23 cellular contexts compared by ENCODE assay signal in genomic region chr19:28021316-28022185, GRCh38.
"Had no signal": no experiment of that assay in that cellular context is flagged by ENCODE, and none has a peak within 500 bp of the region (broad histone marks: within the 10 kb centered on the region; RNA-seq: fewer than 3 reads in every experiment).

No MANE protein-coding gene starts in this region.

- H3K9me3 Mint-ChIP-seq: T-helper 2 cell treated with Interferon-gamma antibody and Interleukin-4, amounts not matched to agents 5 μg/mL and 100 μg/mL, for 36 hours; WTC11 had no signal

- H3K36me3 ChIP-seq: brain microvascular endothelial cell, lower lobe of right lung, thyroid gland, uterus had no signal

- DNase-seq: activated CD4-positive, alpha-beta memory T cell treated with anti-CD3 and anti-CD28 coated beads for 36 hours; activated CD4-positive, alpha-beta T cell treated with anti-CD3 and anti-CD28 coated beads for 36 hours; activated CD8-positive, alpha-beta memory T cell treated with anti-CD3 and anti-CD28 coated beads, Interleukin-2, amount 10 ng/mL, durations not matched to agents 7 days and 5 days; activated naive CD4-positive, alpha-beta T cell treated with Interleukin-2 at 50 U/mL for 16 hours; activated T-cell treated with anti-CD3 and anti-CD28 coated beads, Interleukin-2, amount 50 U/mL, for 1 hour; brain microvascular endothelial cell; central memory CD4-positive, alpha-beta T cell; foreskin melanocyte; glutamatergic neuron; lower lobe of right lung; natural killer cell; posterior cingulate gyrus; stimulated activated CD4-positive, alpha-beta T cell treated with anti-CD3 and anti-CD28 coated beads, Interleukin-12 subunit alpha, Interleukin-12 subunit beta, amount 100 ng/mL, for 4 hours; stimulated activated CD4-positive, alpha-beta T cell treated with anti-CD3 and anti-CD28 coated beads, Interleukin-1b, Interleukin-23, amount 100 ng/mL, for 48 hours; stimulated activated naive CD4-positive, alpha-beta T cell treated with Interleukin-2 at 50 U/mL for 16 hours; thyroid gland; uterus had no signal

- H3K27ac ChIP-seq: brain microvascular endothelial cell, coronary artery, lower lobe of right lung, thyroid gland, uterus had no signal

- H3K4me3 Mint-ChIP-seq: activated CD4-positive, alpha-beta memory T cell treated with anti-CD3 and anti-CD28 coated beads for 36 hours; activated CD4-positive, alpha-beta T cell treated with anti-CD3 and anti-CD28 coated beads for 36 hours; activated CD8-positive, alpha-beta memory T cell treated with anti-CD3 and anti-CD28 coated beads, Interleukin-2, amount 10 ng/mL, durations not matched to agents 7 days and 5 days; natural killer cell; T-helper 2 cell treated with Interferon-gamma antibody and Interleukin-4, amounts not matched to agents 5 μg/mL and 100 μg/mL, for 36 hours; WTC11 had no signal

- H3K36me3 Mint-ChIP-seq: activated CD4-positive, alpha-beta memory T cell treated with anti-CD3 and anti-CD28 coated beads for 36 hours; activated CD8-positive, alpha-beta memory T cell treated with anti-CD3 and anti-CD28 coated beads, Interleukin-2, amount 10 ng/mL, durations not matched to agents 7 days and 5 days; natural killer cell; WTC11 had no signal

- H3K4me1 ChIP-seq: lower lobe of right lung, thyroid gland, uterus had no signal

- H3K27me3 Mint-ChIP-seq: activated CD4-positive, alpha-beta memory T cell treated with anti-CD3 and anti-CD28 coated beads for 36 hours; activated CD4-positive, alpha-beta T cell treated with anti-CD3 and anti-CD28 coated beads for 36 hours; activated CD8-positive, alpha-beta memory T cell treated with anti-CD3 and anti-CD28 coated beads, Interleukin-2, amount 10 ng/mL, durations not matched to agents 7 days and 5 days had no signal

- H3K9me3 ChIP-seq: lower lobe of right lung, thyroid gland, uterus had no signal

- FAIRE-seq: keratinocyte, TTC549 had no signal

- H3K4me3 ChIP-seq: coronary artery, lower lobe of right lung, thyroid gland, uterus had no signal

- H3K27me3 ChIP-seq: brain microvascular endothelial cell, thyroid gland, uterus had no signal

- H3K27ac Mint-ChIP-seq: activated CD4-positive, alpha-beta memory T cell treated with anti-CD3 and anti-CD28 coated beads for 36 hours; activated CD4-positive, alpha-beta T cell treated with anti-CD3 and anti-CD28 coated beads for 36 hours; activated CD8-positive, alpha-beta memory T cell treated with anti-CD3 and anti-CD28 coated beads, Interleukin-2, amount 10 ng/mL, durations not matched to agents 7 days and 5 days; activated T-helper 2 cell treated with anti-CD3 and anti-CD28 coated beads, Interferon-gamma antibody, Interleukin-2, Interleukin-4, amounts not matched to agents 10 μg/mL and 5 μg/mL and 100 μg/mL, durations not matched to agents 14 hours and 24 hours and 36 hours; natural killer cell; T-helper 2 cell treated with Interferon-gamma antibody and Interleukin-4, amounts not matched to agents 5 μg/mL and 100 μg/mL, for 36 hours; WTC11 had no signal

- ATAC-seq: activated CD4-positive, alpha-beta T cell treated with anti-CD3 and anti-CD28 coated beads for 36 hours; activated CD8-positive, alpha-beta memory T cell treated with anti-CD3 and anti-CD28 coated beads, Interleukin-2, amount 10 ng/mL, durations not matched to agents 7 days and 5 days; lower lobe of right lung; natural killer cell; WTC11 had no signal

- H3K4me1 Mint-ChIP-seq: activated CD4-positive, alpha-beta T cell treated with anti-CD3 and anti-CD28 coated beads for 36 hours; activated CD8-positive, alpha-beta memory T cell treated with anti-CD3 and anti-CD28 coated beads, Interleukin-2, amount 10 ng/mL, durations not matched to agents 7 days and 5 days; natural killer cell had no signal
